Comparison of ENCODE assay signal across 11 cellular contexts in genomic region chr14:62882967-62883366, GRCh38.
"Had no signal": no experiment of that assay in that cellular context is flagged by ENCODE, and none has a peak within 500 bp of the region (broad histone marks: within the 10 kb centered on the region; RNA-seq: fewer than 3 reads in every experiment).

No MANE protein-coding gene starts in this region.

- H3K36me3 ChIP-seq: HAP-1 had no signal

- H3K27ac ChIP-seq: GM23248 had no signal

- H3K27ac Mint-ChIP-seq: GM23338, H9, HFFc6 had no signal

- H3K9ac ChIP-seq: GM23248 had no signal

- H3K4me3 Mint-ChIP-seq: GM23338, H9, HFFc6 had no signal

- DNase-seq: GM23248, GOT3, H7, H9, HCEC 1CT, HFFc6 had no signal

- H3K4me1 Mint-ChIP-seq: GM23338, H9 had no signal

- H3K4me3 ChIP-seq: GM23248, GM23338, HAP-1 had no signal

- H3K9me3 Mint-ChIP-seq: GM23338, H9 had no signal

- ATAC-seq: GM23338, HCT116 had no signal

- FAIRE-seq: H1, H54 had no signal

- H3K4me2 ChIP-seq: GM23338 had no signal

- H2AFZ ChIP-seq: GM23248, GM23338 had no signal

- H3K9me3 ChIP-seq: HAP-1 had no signal
